In the genomic region with DNA sequence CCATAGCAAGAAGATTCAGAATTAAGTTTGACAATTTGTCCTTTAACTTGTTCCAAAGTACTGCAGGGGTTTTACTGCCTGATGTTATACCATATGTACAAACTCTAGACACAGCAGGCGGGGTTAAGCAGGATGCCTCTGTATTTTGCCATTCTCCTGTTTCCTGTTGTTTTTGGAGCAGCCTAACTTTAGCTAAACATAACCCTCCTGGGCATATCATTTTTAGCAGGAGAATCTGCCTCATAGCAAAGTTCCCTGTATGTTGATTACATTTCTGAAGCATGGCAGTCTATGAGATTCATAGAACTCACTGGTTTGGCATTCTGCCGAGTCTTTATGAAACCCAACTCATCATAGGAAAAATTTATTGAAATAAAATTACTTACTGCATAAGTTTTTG, we compare ENCODE assay signal across 1 cellular context.
TF ChIP-seq lines count a peak whose summit lies in the region.

No MANE protein-coding gene starts in this region.

TF ChIP-seq in SK-N-SH treated with all-trans-retinoic acid at 6 μM for 48 hours, 23 proteins besides CTCF, POLR2A, EP300 and RAD21 (continued from another document):
- TF ChIP-seq ZNF565 (CRISPR knock-in tag; conservative IDR thresholded peaks at IDR 0.05; ENCODE audit: low read depth), result no peak
- TF ChIP-seq TSHZ2 (CRISPR knock-in tag; IDR thresholded peaks at IDR 0.05), result no peak
- TF ChIP-seq ARNTL (CRISPR knock-in tag; IDR thresholded peaks at IDR 0.05; ENCODE audit: borderline replicate concordance, low read depth), result no peak
- no peak for TF ChIP-seq CSDC2 (CRISPR knock-in tag; IDR thresholded peaks at IDR 0.05)
- no peak for TF ChIP-seq RARB (CRISPR knock-in tag; IDR thresholded peaks at IDR 0.05)
- no peak for TF ChIP-seq ISL1 (CRISPR knock-in tag; IDR thresholded peaks at IDR 0.05)
- no peak for TF ChIP-seq ZC3H10 (CRISPR knock-in tag; IDR thresholded peaks at IDR 0.05)
- TF ChIP-seq BACH2 (CRISPR knock-in tag; IDR thresholded peaks at IDR 0.05; ENCODE audit: borderline replicate concordance), result no peak
- TF ChIP-seq ESRRG (CRISPR knock-in tag; IDR thresholded peaks at IDR 0.05), result no peak
- TF ChIP-seq TOX (CRISPR knock-in tag; IDR thresholded peaks at IDR 0.05; ENCODE audit: borderline replicate concordance), result no peak
- no peak for TF ChIP-seq GLIS3 (CRISPR knock-in tag; IDR thresholded peaks at IDR 0.05)
